In the genomic region with DNA sequence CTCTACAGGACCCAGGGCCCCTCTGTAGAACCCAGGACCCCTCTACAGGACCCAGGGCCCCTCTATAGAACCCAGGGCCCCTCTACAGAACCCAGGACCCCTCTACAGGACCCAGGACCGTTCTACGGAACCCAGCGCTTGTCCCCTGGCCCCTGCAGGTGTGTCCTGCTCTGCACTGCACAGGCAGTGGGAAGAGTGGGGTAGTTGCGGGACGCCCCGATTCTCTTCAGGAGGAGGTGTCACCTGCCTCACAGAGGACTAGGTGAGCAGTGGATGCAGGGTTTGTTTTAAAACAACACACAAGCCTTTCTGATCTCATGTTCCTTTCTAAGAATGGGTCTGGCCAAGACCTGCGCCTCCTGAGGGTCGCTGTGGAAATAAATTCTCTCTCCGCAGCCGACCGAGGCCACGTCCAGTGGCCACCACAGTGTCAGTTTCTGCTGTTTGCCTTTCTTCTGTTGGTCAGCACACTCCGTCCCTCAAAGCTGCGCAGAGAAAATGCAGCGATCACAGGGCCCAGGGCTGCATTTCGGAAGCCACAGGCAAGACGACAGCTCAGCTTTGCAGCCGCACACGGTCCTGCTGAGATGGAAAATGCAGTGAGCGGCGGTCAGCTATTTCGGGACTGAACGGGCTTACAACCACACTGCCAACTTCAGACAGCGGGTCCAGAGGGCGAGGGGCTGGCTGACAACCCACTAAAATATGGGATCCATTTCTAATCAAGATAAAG, we compare ENCODE assay signal across 27 cellular contexts.
"Had no signal": no experiment of that assay in that cellular context is flagged by ENCODE, and none has a peak within 500 bp of the region (broad histone marks: within the 10 kb centered on the region; RNA-seq: fewer than 3 reads in every experiment).

No MANE protein-coding gene starts in this region.

- H3K9ac ChIP-seq: parathyroid adenoma had no signal

- H3K9me3 Mint-ChIP-seq: dendritic cell treated with granulocyte-macrophage colony-stimulating factor and Interleukin-4, amounts not matched to agents 40 ng/mL and 50 ng/mL, for 4 days; endodermal cell; naive thymus-derived CD4-positive, alpha-beta T cell; stimulated activated effector memory CD8-positive, alpha-beta T cell treated with anti-CD3 and anti-CD28 coated beads, Interleukin-12 subunit alpha, Interleukin-12 subunit beta, amount 100 ng/mL, for 72 hours had no signal

- H3K27me3 ChIP-seq: colonic mucosa, right lobe of liver, thyroid gland, vagina had no signal

- H3K4me3 Mint-ChIP-seq: dendritic cell treated with granulocyte-macrophage colony-stimulating factor and Interleukin-4, amounts not matched to agents 40 ng/mL and 50 ng/mL, for 4 days; endodermal cell; naive thymus-derived CD4-positive, alpha-beta T cell; stimulated activated effector memory CD8-positive, alpha-beta T cell treated with anti-CD3 and anti-CD28 coated beads, Interleukin-12 subunit alpha, Interleukin-12 subunit beta, amount 100 ng/mL, for 72 hours had no signal

- H3K4me1 ChIP-seq: foreskin keratinocyte, parathyroid adenoma had no signal

- H2AFZ ChIP-seq: parathyroid adenoma had no signal

- H3K4me1 Mint-ChIP-seq: stimulated activated effector memory CD8-positive, alpha-beta T cell treated with anti-CD3 and anti-CD28 coated beads, Interleukin-12 subunit alpha, Interleukin-12 subunit beta, amount 100 ng/mL, for 72 hours had no signal

- ATAC-seq: foreskin keratinocyte; gastroesophageal sphincter; heart right ventricle; naive thymus-derived CD4-positive, alpha-beta T cell; right lobe of liver; stimulated activated effector memory CD8-positive, alpha-beta T cell treated with anti-CD3 and anti-CD28 coated beads, Interleukin-12 subunit alpha, Interleukin-12 subunit beta, amount 100 ng/mL, for 72 hours had no signal

- H3K36me3 ChIP-seq: colonic mucosa, esophagus muscularis mucosa, gastroesophageal sphincter, heart right ventricle, right lobe of liver, stomach, thyroid gland, vagina had no signal

- H3K4me3 ChIP-seq: colonic mucosa, esophagus muscularis mucosa, gastroesophageal sphincter, heart right ventricle, right lobe of liver, smooth muscle cell, stomach, thyroid gland, vagina had no signal

- H3K4me2 ChIP-seq: smooth muscle cell had no signal

- DNase-seq: colonic mucosa; effector CD8-positive, alpha-beta T cell; endodermal cell; foreskin keratinocyte; glutamatergic neuron; heart right ventricle; hippocampal formation; kidney glomerular epithelial cell; mesenchymal stem cell; midbrain; naive thymus-derived CD4-positive, alpha-beta T cell; stimulated activated CD4-positive, alpha-beta T cell treated with anti-CD3 and anti-CD28 coated beads, Interleukin-2, amount 100 ng/mL, for 24 hours; stimulated activated CD4-positive, alpha-beta T cell treated with anti-CD3 and anti-CD28 coated beads, Interleukin-4, amount 100 ng/mL, for 24 hours; stimulated activated naive CD4-positive, alpha-beta T cell treated with Interleukin-2 at 50 U/mL for 16 hours; stomach; thyroid gland; trophoblast cell had no signal

- H3K79me2 ChIP-seq: parathyroid adenoma had no signal

- H3K27ac ChIP-seq: colonic mucosa, epithelial cell of prostate, esophagus muscularis mucosa, foreskin keratinocyte, gastroesophageal sphincter, heart right ventricle, parathyroid adenoma, right lobe of liver, stomach, thyroid gland, vagina had no signal

- H3K36me3 Mint-ChIP-seq: naive thymus-derived CD4-positive, alpha-beta T cell; stimulated activated effector memory CD8-positive, alpha-beta T cell treated with anti-CD3 and anti-CD28 coated beads, Interleukin-12 subunit alpha, Interleukin-12 subunit beta, amount 100 ng/mL, for 72 hours had no signal

- H3K27ac Mint-ChIP-seq: dendritic cell treated with granulocyte-macrophage colony-stimulating factor and Interleukin-4, amounts not matched to agents 40 ng/mL and 50 ng/mL, for 4 days; endodermal cell; naive thymus-derived CD4-positive, alpha-beta T cell; progenitor cell of endocrine pancreas; stimulated activated effector memory CD8-positive, alpha-beta T cell treated with anti-CD3 and anti-CD28 coated beads, Interleukin-12 subunit alpha, Interleukin-12 subunit beta, amount 100 ng/mL, for 72 hours had no signal

- H3K9me3 ChIP-seq: colonic mucosa, esophagus muscularis mucosa, gastroesophageal sphincter, heart right ventricle, right lobe of liver, stomach, thyroid gland, vagina had no signal
